24 cellular contexts compared by ENCODE assay signal in genomic region chr3:61093364-61093763, GRCh38.
DNase-seq lines count a peak whose midpoint lies in the region; FAIRE-seq and TF ChIP-seq lines count a peak whose summit lies in the region.
"Had no signal": no experiment of that assay in that cellular context is flagged by ENCODE, and none has a peak within 500 bp of the region (broad histone marks: within the 10 kb centered on the region; RNA-seq: fewer than 3 reads in every experiment).

No MANE protein-coding gene starts in this region.

- no peak for TF ChIP-seq POLR2A in breast epithelium (IDR thresholded peaks at IDR 0.05)

- TF ChIP-seq CTCF in MCF 10A (IDR thresholded peaks at IDR 0.05; ENCODE audit: unreplicated experiment) (no peak), breast epithelium (IDR thresholded peaks at IDR 0.05) (no peak), bronchial epithelial cell (IDR thresholded peaks at IDR 0.05; ENCODE audit: insufficient read depth, low read length, severe bottlenecking) (no peak), neural crest cell (conservative IDR thresholded peaks at IDR 0.05) (no peak), left ventricle myocardium inferior (IDR thresholded peaks at IDR 0.05; ENCODE audit: borderline replicate concordance) (no peak)

- H3K36me3 Mint-ChIP-seq in MCF 10A (ENCODE audit: insufficient read depth, unreplicated experiment) (no peaks in the 10 kb centered on the region), neural crest cell (ENCODE audit: low read depth) (no peaks in the 10 kb centered on the region)
- H3K36me3 Mint-ChIP-seq: CD14-positive monocyte had no signal

- H3K9me3 Mint-ChIP-seq in MCF 10A (ENCODE audit: unreplicated experiment) (no peaks in the 10 kb centered on the region), neural crest cell (no peaks in the 10 kb centered on the region)

- H3K4me1 ChIP-seq in breast epithelium = no peaks in the 10 kb centered on the region
- H3K4me1 ChIP-seq in left ventricle myocardium inferior = no peaks in the 10 kb centered on the region
- H3K4me1 ChIP-seq: A549; BE2C; BLaER1 treated with 17β-estradiol and CSF1 and Interleukin-3, amounts not matched to agents 10 nM and 100 nM had no signal

- intact Hi-C loops in MCF 10A (cut with micrococcal nuclease) (no loop called here), breast epithelium (cut with DNase I; ENCODE audit: low total_unique reads) (no loop called here), left ventricle myocardium inferior (cut with micrococcal nuclease) (no loop called here)

- CTCF ChIA-PET in MCF 10A (lab: Yijun Ruan, JAX) = no interaction called here

- H3K4me3 ChIP-seq in breast epithelium = no peak overlapping the region
- no peak overlapping the region for H3K4me3 ChIP-seq in bronchial epithelial cell (ENCODE audit: low read depth, low read length)
- no peak overlapping the region for H3K4me3 ChIP-seq in left ventricle myocardium inferior
- H3K4me3 ChIP-seq: A549; BLaER1 treated with 17β-estradiol and CSF1 and Interleukin-3, amounts not matched to agents 10 nM and 100 nM; GM12878; GM23248 had no signal

- H3K27me3 Mint-ChIP-seq in MCF 10A (ENCODE audit: insufficient read depth, unreplicated experiment) (no peaks in the 10 kb centered on the region), neural crest cell (ENCODE audit: low read depth) (no peaks in the 10 kb centered on the region)
- H3K27me3 Mint-ChIP-seq: CD4-positive, alpha-beta memory T cell had no signal

- no peak overlapping the region for H3K27ac ChIP-seq in breast epithelium
- no peak overlapping the region for H3K27ac ChIP-seq in left ventricle myocardium inferior (replicated peaks)
- H3K27ac ChIP-seq: A549; BLaER1 treated with 17β-estradiol and CSF1 and Interleukin-3, amounts not matched to agents 10 nM and 100 nM; GM23248 had no signal

- no peaks in the 10 kb centered on the region for H3K9me3 ChIP-seq in breast epithelium
- H3K9me3 ChIP-seq in left ventricle myocardium inferior (replicated peaks) = no peaks in the 10 kb centered on the region
- H3K9me3 ChIP-seq: A549; BE2C; BLaER1 treated with 17β-estradiol and CSF1 and Interleukin-3, amounts not matched to agents 10 nM and 100 nM had no signal

- H3K4me1 Mint-ChIP-seq in MCF 10A (ENCODE audit: insufficient read depth, unreplicated experiment) (peaks cover 6% of the 10 kb centered on the region), neural crest cell (peaks cover 15% of the 10 kb centered on the region)
- H3K4me1 Mint-ChIP-seq: CD14-positive monocyte; CD4-positive, alpha-beta memory T cell had no signal

- DNase-seq in MCF 10A (ENCODE audit: unreplicated experiment) = peak; percentile 3
- DNase-seq in breast epithelium (ENCODE audit: low spot score in 2 of 2) = no peak
- DNase-seq in bronchial epithelial cell (ENCODE audit: low read depth) = no peak
- DNase-seq in neural crest cell (ENCODE audit: low read depth, low spot score) = no peak
- no peak for DNase-seq in left ventricle myocardium inferior
- no peak for DNase-seq in CD1c-positive myeloid dendritic cell (ENCODE audit: extremely low spot score)
- DNase-seq: 8988T; ACHN; AML-193; BE2C; CD4-positive, alpha-beta memory T cell; COR-L47; DMS153; DND-41; GDM1; GM23248; H7; HCEC 1CT had no signal

- peak; percentile 80 for FAIRE-seq in bronchial epithelial cell (lab: Jason Lieb, UNC)
- FAIRE-seq: A549, GM12878, GM19239, H1 had no signal

- no TSS peak for BruUV-seq in MCF 10A (replicated peaks; lab: Mats Ljungman, UMichigan)

- H3K36me3 ChIP-seq in breast epithelium = no peaks in the 10 kb centered on the region
- H3K36me3 ChIP-seq in bronchial epithelial cell (ENCODE audit: control insufficient read depth, insufficient read depth, low read length) = no peaks in the 10 kb centered on the region
- H3K36me3 ChIP-seq in left ventricle myocardium inferior = no peaks in the 10 kb centered on the region
- H3K36me3 ChIP-seq: BE2C; BLaER1 treated with 17β-estradiol and CSF1 and Interleukin-3, amounts not matched to agents 10 nM and 100 nM had no signal

- H3K27ac Mint-ChIP-seq in MCF 10A (ENCODE audit: low read depth, unreplicated experiment) = no peak overlapping the region
- peak overlapping the region; percentile 31 for H3K27ac Mint-ChIP-seq in neural crest cell (ENCODE audit: unreplicated experiment)
- H3K27ac Mint-ChIP-seq: CD14-positive monocyte; CD4-positive, alpha-beta memory T cell had no signal

- H3K4me3 Mint-ChIP-seq in MCF 10A (ENCODE audit: unreplicated experiment) (no peak overlapping the region), neural crest cell (no peak overlapping the region)
- H3K4me3 Mint-ChIP-seq: CD14-positive monocyte; CD4-positive, alpha-beta memory T cell had no signal

- POLR2A ChIA-PET in MCF 10A (lab: Yijun Ruan, JAX) = no interaction called here

- H3K27me3 ChIP-seq in breast epithelium (no peaks in the 10 kb centered on the region), bronchial epithelial cell (ENCODE audit: control insufficient read depth, insufficient read depth, low read length) (no peaks in the 10 kb centered on the region), left ventricle myocardium inferior (ENCODE audit: low read depth) (no peaks in the 10 kb centered on the region)
- H3K27me3 ChIP-seq: BE2C; BLaER1 treated with 17β-estradiol and CSF1 and Interleukin-3, amounts not matched to agents 10 nM and 100 nM had no signal
